In the genomic region with DNA sequence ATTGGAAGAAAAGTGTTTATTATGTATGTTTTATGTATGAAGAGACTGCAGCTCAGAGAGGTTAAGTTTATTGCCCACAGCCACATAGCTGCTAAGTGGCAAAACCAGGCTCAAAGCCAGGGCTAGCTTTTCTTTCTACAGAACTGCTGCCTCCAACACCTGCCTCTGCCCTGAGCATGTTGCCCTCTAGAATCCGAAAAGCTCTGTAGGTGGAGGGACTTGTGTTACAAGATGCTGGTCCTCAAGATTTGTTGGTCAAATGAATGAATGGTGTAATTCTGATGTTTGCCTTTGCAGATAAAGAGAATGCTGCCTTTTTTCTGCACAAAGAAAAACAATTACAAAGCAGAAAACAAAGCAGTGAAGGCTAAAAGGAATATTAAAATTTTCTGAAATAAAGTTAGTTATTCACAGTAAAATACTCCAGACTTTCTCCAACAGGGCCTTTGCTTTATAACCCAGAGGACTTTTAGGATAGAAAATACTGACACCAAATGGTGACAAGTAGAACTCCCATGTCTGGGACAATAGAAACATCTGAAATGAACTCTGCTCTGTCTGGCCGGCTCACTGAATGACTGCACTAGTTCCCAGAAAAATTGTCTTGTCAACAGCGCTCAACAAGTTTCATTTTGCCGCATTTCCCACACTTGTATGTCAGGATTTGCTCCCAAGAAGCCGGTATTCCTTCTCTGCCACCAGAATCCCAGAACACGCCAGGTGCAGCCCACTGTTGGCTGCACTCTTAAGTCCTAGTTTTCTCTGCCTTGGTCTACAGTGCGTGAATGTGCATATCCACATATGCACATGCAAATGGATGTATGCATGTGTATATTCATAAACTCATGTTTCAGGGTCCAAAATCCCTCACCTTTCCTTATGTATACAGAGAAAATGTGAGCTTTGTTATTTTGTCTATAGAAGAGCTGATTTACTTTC, we compare ENCODE assay signal across 8 cellular contexts. TPM values are rescaled to one million over a fixed set of nuclear protein-coding genes. Genes with fewer than 3 reads are reported as not detected.
DNase-seq lines count a peak whose midpoint lies in the region; ATAC-seq and FAIRE-seq lines count a peak whose summit lies in the region.

No MANE protein-coding gene starts in this region.

- H3K9me3 ChIP-seq in trophoblast cell (ENCODE audit: insufficient read depth, low read depth, low read length) = no peaks in the 10 kb centered on the region

- H3K9ac ChIP-seq in trophoblast cell (ENCODE audit: low read length) = no peak overlapping the region

- DNase-seq in DMS153 (lab: John Stamatoyannopoulos, UW) (peak; percentile 21), GM19239 (ENCODE audit: insufficient read length, low spot score) (no peak), HTR-8/SVneo (ENCODE audit: insufficient read length, low spot score) (peak; percentile 33), SK-MEL-5 (ENCODE audit: low read depth, low spot score) (peak; percentile 60), fibroblast of peridontal ligament (ENCODE audit: extremely low read depth) (peak; percentile 56), trophoblast cell (peak in 1 of 2 donors; percentile 75)

- H3K36me3 ChIP-seq in trophoblast cell (ENCODE audit: control insufficient read depth in 1 of 2, insufficient read depth in 2 of 2, low read length in 2 of 2) = no peaks in the 10 kb centered on the region

- H2BK12ac ChIP-seq in trophoblast cell (ENCODE audit: low read length) = peak overlapping the region; percentile 45

- H3K14ac ChIP-seq in trophoblast cell (ENCODE audit: low read length) = no peak overlapping the region

- no peak overlapping the region for H3K27ac ChIP-seq in trophoblast cell (ENCODE audit: low read depth, low read length)

- no peak overlapping the region for H3K18ac ChIP-seq in trophoblast cell (ENCODE audit: low read length)

- no peaks in the 10 kb centered on the region for H3K27me3 ChIP-seq in trophoblast cell (ENCODE audit: insufficient read depth, low read length)

- peaks cover 5% of the 10 kb centered on the region for H3K79me1 ChIP-seq in trophoblast cell (ENCODE audit: low read length)

- H4K8ac ChIP-seq in trophoblast cell (ENCODE audit: low read depth, low read length) = no peak overlapping the region

- no peak overlapping the region for H2BK120ac ChIP-seq in trophoblast cell (ENCODE audit: insufficient read depth, low read length, poor library complexity)

- peaks cover 0 to 4% of the 10 kb centered on the region in 2 experiments for H3K4me1 ChIP-seq in trophoblast cell (ENCODE audit: control insufficient read depth in 1 of 2, insufficient read depth in 2 of 2, low read length in 2 of 2)

- no peaks in the 10 kb centered on the region for H3K79me2 ChIP-seq in trophoblast cell (ENCODE audit: control insufficient read depth, insufficient read depth, low read length, poor library complexity)

- H3K4ac ChIP-seq in trophoblast cell (ENCODE audit: low read depth, low read length) = no peak overlapping the region

- in situ Hi-C loops in SK-MEL-5 (cut with HindIII; ENCODE audit: low pct_unique_long_range_greater_than_20kb, low sequenced_read_pairs) = no loop called here

- ATAC-seq in GM21360 (IDR thresholded peaks at IDR 0.05; ENCODE audit: unreplicated experiment) = no peak
- ATAC-seq in HG02970 (IDR thresholded peaks at IDR 0.05; ENCODE audit: low FRiP score, unreplicated experiment) = no peak

- H4K91ac ChIP-seq in trophoblast cell (ENCODE audit: low read depth, low read length) = no peak overlapping the region

- WGBS in trophoblast cell (ENCODE audit: extremely low coverage, insufficient coverage, insufficient read length) = no CpG with 5 or more reads among the region's 7 CpGs

- H2AK5ac ChIP-seq in trophoblast cell (ENCODE audit: low read length) = peak overlapping the region; percentile 75

- no peak overlapping the region for H2BK5ac ChIP-seq in trophoblast cell (ENCODE audit: low read depth, low read length, poor library complexity)

- H3K4me3 ChIP-seq in trophoblast cell (ENCODE audit: low read depth, low read length) = no peak overlapping the region

- H4K12ac ChIP-seq in trophoblast cell (ENCODE audit: low read depth, low read length) = no peak overlapping the region

- no peak overlapping the region for H2AFZ ChIP-seq in trophoblast cell (ENCODE audit: insufficient read depth, low read length, poor library complexity)

- peak; percentile 96 for FAIRE-seq in GM19239 (lab: Jason Lieb, UNC)
- no peak for FAIRE-seq in HTR-8/SVneo (lab: Jason Lieb, UNC)

- no peak overlapping the region for H3K23ac ChIP-seq in trophoblast cell (ENCODE audit: low read length)

- H3K4me2 ChIP-seq in trophoblast cell (ENCODE audit: low read length) = no peak overlapping the region

RNA-seq across cellular contexts. Expression of a gene that starts 11.0 kb away (rescaled TPM):
- total RNA-seq in SK-MEL-5 (2014; rRNA removed; shearing (Covaris generic)) = not detected in 2 replicates
- polyA plus RNA-seq in SK-MEL-5 (2015; cell fraction: cytosol; rRNA removed) = not detected in 2 replicates
- polyA plus RNA-seq in SK-MEL-5 (2015; cell fraction: nucleus; rRNA removed) = not detected in 2 replicates
- not detected in 2 replicates for polyA plus RNA-seq in trophoblast cell (2013)

RNA-seq across cellular contexts. Expression of a gene that starts 21.9 kb away (rescaled TPM):
- total RNA-seq in SK-MEL-5 (2014; rRNA removed; shearing (Covaris generic)) = not detected in 2 replicates
- not detected in 2 replicates for polyA plus RNA-seq in SK-MEL-5 (2015; cell fraction: cytosol; rRNA removed)
- polyA plus RNA-seq in SK-MEL-5 (2015; cell fraction: nucleus; rRNA removed) = not detected in 2 replicates
- 12.1 and 15.8 TPM in 2 replicates for polyA plus RNA-seq in trophoblast cell (2013)
